In genomic region chr19:3034845-3035541, GRCh38 we compare ENCODE assay signal across 8 cellular contexts. TPM values are rescaled to one million over a fixed set of nuclear protein-coding genes. Genes with fewer than 3 reads are reported as not detected.
A peak's percentile ranks its signal among the peaks of the same experiment; 100 is the strongest.
DNase-seq lines count a peak whose midpoint lies in the region; ATAC-seq, FAIRE-seq and TF ChIP-seq lines count a peak whose summit lies in the region.

No MANE protein-coding gene starts in this region.

- H3K4me1 Mint-ChIP-seq in brain: peaks cover 46% of the 10 kb centered on the region
- peaks cover 30 to 49% of the 10 kb centered on the region in 2 donors for H3K4me1 Mint-ChIP-seq in stimulated activated naive B cell treated with anti-CD40 and anti-IgM and Interleukin-4, amounts not matched to agents 10 μg/mL and 1 μg/mL and 100 μg/mL, for 72 hours

- H3K27ac Mint-ChIP-seq in brain: peak overlapping the region; percentile 90 to 98 (median 95)
- H3K27ac Mint-ChIP-seq in stimulated activated naive B cell treated with anti-CD40 and anti-IgM and Interleukin-4, amounts not matched to agents 10 μg/mL and 1 μg/mL and 100 μg/mL, for 72 hours: peak overlapping the region; percentile 96

- H3K4me3 ChIP-seq in A549: peak overlapping the region; percentile 55

- no peak for ATAC-seq in A549
- ATAC-seq in GM18907 (IDR thresholded peaks at IDR 0.05; ENCODE audit: unreplicated experiment): peak; percentile 2
- ATAC-seq in left lobe of liver: peak; percentile 1
- peak; percentile 21 to 23 for ATAC-seq in stimulated activated naive B cell treated with anti-CD40 and anti-IgM and Interleukin-4, amounts not matched to agents 10 μg/mL and 1 μg/mL and 100 μg/mL, for 72 hours (replicated peaks)
- no peak for ATAC-seq in GM21529 (IDR thresholded peaks at IDR 0.05; ENCODE audit: unreplicated experiment)
- ATAC-seq in GM21825 (IDR thresholded peaks at IDR 0.05; ENCODE audit: unreplicated experiment): no peak

- H3K4me2 ChIP-seq in A549: peak overlapping the region; percentile 98

- peaks cover 56% of the 10 kb centered on the region for H3K27me3 Mint-ChIP-seq in brain
- peaks cover 16% of the 10 kb centered on the region in 2 donors for H3K27me3 Mint-ChIP-seq in stimulated activated naive B cell treated with anti-CD40 and anti-IgM and Interleukin-4, amounts not matched to agents 10 μg/mL and 1 μg/mL and 100 μg/mL, for 72 hours

- peaks cover 12% of the 10 kb centered on the region for H3K4me1 ChIP-seq in A549

- H3K9me3 ChIP-seq in A549: no peaks in the 10 kb centered on the region

- POLR2A ChIA-PET in A549 (lab: Yijun Ruan, JAX): interaction anchor here (1.2 to 2.3 kb wide), 5 partner anchors 19 to 559 kb away, joined by 6 to 22 read pairs (median 9); partner anchors contain the start of genes GADD45B and TLE6

- no peak for TF ChIP-seq RAD21 in A549 (conservative IDR thresholded peaks at IDR 0.05 in 1 of 2, IDR thresholded peaks at IDR 0.05 in 1 of 2)

- TF ChIP-seq CTCF in A549 (IDR thresholded peaks at IDR 0.05): no peak
- no peak for TF ChIP-seq CTCF in brain (conservative IDR thresholded peaks at IDR 0.05)

- peak overlapping the region; percentile 87 to 94 for H3K27ac ChIP-seq in A549

- peaks cover 0 to 26% (median 7%) of the 10 kb centered on the region in 5 experiments for H3K9me3 Mint-ChIP-seq in brain
- no peaks in the 10 kb centered on the region for H3K9me3 Mint-ChIP-seq in stimulated activated naive B cell treated with anti-CD40 and anti-IgM and Interleukin-4, amounts not matched to agents 10 μg/mL and 1 μg/mL and 100 μg/mL, for 72 hours

- TF ChIP-seq EP300 in A549 (IDR thresholded peaks at IDR 0.05): no peak

- DNase-seq in A549 (ENCODE audit: low read depth in 1 of 2, low spot score in 1 of 2) (no peak), RCC 7860 (ENCODE audit: low spot score) (peak; percentile 6), left lobe of liver (ENCODE audit: low spot score) (no peak)
- peak; percentile 25 for DNase-seq in stimulated activated naive B cell treated with anti-CD40 and anti-IgM and Interleukin-4, amounts not matched to agents 10 μg/mL and 1 μg/mL and 100 μg/mL, for 72 hours

- FAIRE-seq in A549 (lab: Jason Lieb, UNC) (no peak), RCC 7860 (lab: Jason Lieb, UNC) (no peak)

- peak overlapping the region; percentile 83 to 95 (median 90) for H3K4me3 Mint-ChIP-seq in brain
- H3K4me3 Mint-ChIP-seq in stimulated activated naive B cell treated with anti-CD40 and anti-IgM and Interleukin-4, amounts not matched to agents 10 μg/mL and 1 μg/mL and 100 μg/mL, for 72 hours: peak overlapping the region; percentile 92 to 93

- CTCF ChIA-PET in A549 (lab: Yijun Ruan, JAX): interaction anchor here (0.6 to 2.7 kb wide), 11 partner anchors 8 to 563 kb away, joined by 3 to 10 read pairs (median 5); partner anchors contain the start of gene TLE6

- 37% methylated on average over 14 of the region's 23 CpGs for WGBS in A549 (ENCODE audit: missing lambda C conversion rate)

- no peaks in the 10 kb centered on the region for H3K36me3 Mint-ChIP-seq in brain
- H3K36me3 Mint-ChIP-seq in stimulated activated naive B cell treated with anti-CD40 and anti-IgM and Interleukin-4, amounts not matched to agents 10 μg/mL and 1 μg/mL and 100 μg/mL, for 72 hours: no peaks in the 10 kb centered on the region

- no peak for TF ChIP-seq POLR2A in A549 (IDR thresholded peaks at IDR 0.05; ENCODE audit: low read length)

TF ChIP-seq in A549, 52 proteins besides CTCF, POLR2A, EP300 and RAD21:
- TF ChIP-seq RFX5 (IDR thresholded peaks at IDR 0.05) (no peak), FOSL2 (IDR thresholded peaks at IDR 0.05) (no peak), FOSL2 (CRISPR knock-in tag; IDR thresholded peaks at IDR 0.05) (no peak), NR3C1 (IDR thresholded peaks at IDR 0.05) (no peak), BCL3 (IDR thresholded peaks at IDR 0.05) (0 out of 3 replicates have a peak, but pooled peaks have one; percentile 9)

RNA-seq across cellular contexts. Expression of gene TLE2, which starts 5.9 kb away (rescaled TPM):
- 2.1 and 2.7 TPM in 2 replicates for polyA plus RNA-seq in A549 (2011; rRNA removed)
- polyA plus RNA-seq in A549 (2012; cell fraction: cytosol; rRNA removed): 1.8 and 2.9 TPM in 2 replicates
- polyA plus RNA-seq in A549 (2012; cell fraction: nucleus; rRNA removed): 8.3 and 9.3 TPM in 2 replicates
- 1.9 to 3.1 TPM (median 2.6 TPM) in 3 replicates for polyA plus RNA-seq in A549 (2017; fragmentation: RNase III; extraction: RNeasy Plus Mini Kit Qiagen cat#74134 plus additional on column Dnase treatment)
- polyA minus RNA-seq in A549 (2011; rRNA and poly(A)+ RNA removed): 2.1 and 2.4 TPM in 2 replicates
- polyA plus RNA-seq in brain (ENCODE audit: insufficient read depth, low read depth, low replicate concordance): 139 TPM
- 12.8 TPM for total RNA-seq in left lobe of liver

RNA-seq across cellular contexts. Expression of gene TLE5, which starts 27.3 kb away (rescaled TPM):
- polyA plus RNA-seq in A549 (2011; rRNA removed) (171 and 183 TPM in 2 replicates), A549 (2017; fragmentation: RNase III; extraction: RNeasy Plus Mini Kit Qiagen cat#74134 plus additional on column Dnase treatment) (191 to 231 TPM (median 216 TPM) in 3 replicates), brain (ENCODE audit: insufficient read depth, low read depth, low replicate concordance) (1,738 TPM)
- 223 and 303 TPM in 2 replicates for polyA plus RNA-seq in A549 (2012; cell fraction: cytosol; rRNA removed)
- 251 and 276 TPM in 2 replicates for polyA plus RNA-seq in A549 (2012; cell fraction: nucleus; rRNA removed)
- 235 and 240 TPM in 2 replicates for polyA minus RNA-seq in A549 (2011; rRNA and poly(A)+ RNA removed)
- 153 TPM for total RNA-seq in left lobe of liver

RNA-seq across cellular contexts. Expression of gene TLE6, which starts 57.6 kb away (rescaled TPM):
- 3.1 and 6.1 TPM in 2 replicates for polyA plus RNA-seq in A549 (2011; rRNA removed)
- 2.7 and 3.7 TPM in 2 replicates for polyA plus RNA-seq in A549 (2012; cell fraction: cytosol; rRNA removed)
- polyA plus RNA-seq in A549 (2012; cell fraction: nucleus; rRNA removed): 7.6 TPM in 2 replicates
- polyA plus RNA-seq in A549 (2017; fragmentation: RNase III; extraction: RNeasy Plus Mini Kit Qiagen cat#74134 plus additional on column Dnase treatment): 4.2 to 5.4 TPM (median 5.1 TPM) in 3 replicates
- polyA minus RNA-seq in A549 (2011; rRNA and poly(A)+ RNA removed): 3.2 and 5.1 TPM in 2 replicates
- 12.7 TPM for polyA plus RNA-seq in brain (ENCODE audit: insufficient read depth, low read depth, low replicate concordance)
- total RNA-seq in left lobe of liver: 3.6 TPM

RNA-seq across cellular contexts. Expression of gene GNA11, which starts 59.2 kb away (rescaled TPM):
- 5.5 and 8.6 TPM in 2 replicates for polyA plus RNA-seq in A549 (2011; rRNA removed)
- 24.3 and 29.2 TPM in 2 replicates for polyA plus RNA-seq in A549 (2012; cell fraction: cytosol; rRNA removed)
- polyA plus RNA-seq in A549 (2012; cell fraction: nucleus; rRNA removed): 26.9 and 28.9 TPM in 2 replicates
- 29.0 to 32.8 TPM (median 30.5 TPM) in 3 replicates for polyA plus RNA-seq in A549 (2017; fragmentation: RNase III; extraction: RNeasy Plus Mini Kit Qiagen cat#74134 plus additional on column Dnase treatment)
- polyA minus RNA-seq in A549 (2011; rRNA and poly(A)+ RNA removed): 6.7 and 19.2 TPM in 2 replicates
- 130 TPM for polyA plus RNA-seq in brain (ENCODE audit: insufficient read depth, low read depth, low replicate concordance)
- total RNA-seq in left lobe of liver: 22.8 TPM

Comparison
In these comparisons a context has a peak if more than half of its experiments do, and no peak if none do; other contexts are left out.
1. ATAC-seq: peak in GM18907 (single experiment), left lobe of liver (single experiment) and stimulated activated naive B cell treated with anti-CD40 and anti-IgM and Interleukin-4, amounts not matched to agents 10 μg/mL and 1 μg/mL and 100 μg/mL, for 72 hours (2 of 2); none in A549 (0 of 2), GM21529 (single experiment) and GM21825 (single experiment).
2. DNase-seq: peak in RCC 7860 (single experiment) and stimulated activated naive B cell treated with anti-CD40 and anti-IgM and Interleukin-4, amounts not matched to agents 10 μg/mL and 1 μg/mL and 100 μg/mL, for 72 hours (single experiment); none in A549 (0 of 2) and left lobe of liver (single experiment).
3. RNA of gene TLE2, which starts 5.9 kb away (polyA plus RNA-seq): 139 TPM in brain (single experiment); 1.8 to 9.3 TPM in A549; every median in the first group is over 10 times any median in the second.